1 cellular context compared by ENCODE assay signal in the genomic region with DNA sequence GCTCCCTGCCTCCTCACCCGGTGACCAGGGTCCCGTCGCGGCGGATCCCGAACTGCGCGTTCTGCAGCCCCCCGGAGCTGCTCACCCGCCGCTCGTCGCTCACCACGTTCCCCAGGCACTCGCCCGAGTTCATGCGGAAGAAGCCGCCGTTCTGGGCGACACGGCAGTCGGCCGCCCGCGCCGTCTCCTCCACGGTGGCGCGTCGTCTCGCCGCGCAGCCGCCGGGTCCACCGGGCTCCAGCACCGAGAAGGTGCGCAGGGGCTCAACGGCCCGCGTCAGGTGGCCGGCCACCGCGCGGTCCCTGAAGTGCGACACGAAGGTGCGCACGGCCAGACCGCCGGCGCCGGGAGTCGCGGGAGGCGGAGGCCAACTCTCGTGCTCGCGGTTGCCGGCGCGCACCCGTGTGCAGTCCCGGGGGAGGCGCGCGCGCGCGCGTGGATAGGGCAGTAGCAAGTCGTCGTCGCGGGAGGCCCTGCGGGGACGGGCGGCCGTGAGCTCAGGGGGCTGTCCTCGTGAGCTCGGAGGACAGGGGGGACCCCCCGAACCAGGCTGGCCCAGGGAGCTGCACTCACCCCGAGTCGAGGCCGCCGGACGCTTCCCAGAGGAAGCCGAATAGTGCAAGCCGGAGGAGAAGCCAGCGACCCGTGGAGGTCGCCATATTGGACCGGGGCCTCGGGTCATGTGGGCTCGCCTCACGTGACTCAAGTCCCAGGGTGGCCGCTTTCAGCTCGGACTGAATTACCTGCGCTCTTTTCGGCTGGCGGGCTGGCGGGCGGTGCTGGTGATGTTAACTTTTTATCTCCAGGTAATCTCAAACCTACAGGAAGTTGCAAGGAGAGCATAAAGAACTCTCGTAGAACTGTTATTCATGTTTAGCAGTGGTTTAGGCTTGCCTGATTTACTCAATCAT.
TF ChIP-seq lines count a peak whose summit lies in the region.

NAGPA (minus strand) TSS at position 680 of the 911 bp plus-strand sequence; CDS start at position 659, 21 bp downstream.

TF ChIP-seq in SK-N-SH, 30 proteins besides CTCF, POLR2A, EP300 and RAD21 (continued from another document):
- TF ChIP-seq, protein P1, sequence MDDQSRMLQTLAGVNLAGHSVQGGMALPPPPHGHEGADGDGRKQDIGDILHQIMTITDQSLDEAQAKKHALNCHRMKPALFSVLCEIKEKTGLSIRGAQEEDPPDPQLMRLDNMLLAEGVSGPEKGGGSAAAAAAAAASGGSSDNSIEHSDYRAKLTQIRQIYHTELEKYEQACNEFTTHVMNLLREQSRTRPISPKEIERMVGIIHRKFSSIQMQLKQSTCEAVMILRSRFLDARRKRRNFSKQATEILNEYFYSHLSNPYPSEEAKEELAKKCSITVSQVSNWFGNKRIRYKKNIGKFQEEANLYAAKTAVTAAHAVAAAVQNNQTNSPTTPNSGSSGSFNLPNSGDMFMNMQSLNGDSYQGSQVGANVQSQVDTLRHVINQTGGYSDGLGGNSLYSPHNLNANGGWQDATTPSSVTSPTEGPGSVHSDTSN (IDR thresholded peaks at IDR 0.05) = no peak
- no peak for TF ChIP-seq RFX5 (IDR thresholded peaks at IDR 0.05; ENCODE audit: low read length)
- TF ChIP-seq EZH2phosphoT487 (IDR thresholded peaks at IDR 0.05; ENCODE audit: borderline replicate concordance, low read depth) = no peak
- peak; percentile 83 for TF ChIP-seq MAX (IDR thresholded peaks at IDR 0.05; ENCODE audit: low read depth)
- TF ChIP-seq USF2 (IDR thresholded peaks at IDR 0.05; ENCODE audit: borderline replicate concordance, low read depth, low read length) = peak; percentile 99
- TF ChIP-seq SIN3A (IDR thresholded peaks at IDR 0.05; ENCODE audit: borderline replicate concordance, low read depth, low read length) = peak; percentile 81; the same call in 1 of the 2 replicates
- peak; percentile 74 for TF ChIP-seq MXI1 (IDR thresholded peaks at IDR 0.05; ENCODE audit: low read depth, low read length)
- peak; percentile 65; the same call in 1 of the 2 replicates for TF ChIP-seq POLR2AphosphoS5 (IDR thresholded peaks at IDR 0.05; ENCODE audit: low read depth, low read length)
- no peak for TF ChIP-seq IRF3 (IDR thresholded peaks at IDR 0.05; ENCODE audit: low read depth, low read length)
- TF ChIP-seq, protein P2, sequence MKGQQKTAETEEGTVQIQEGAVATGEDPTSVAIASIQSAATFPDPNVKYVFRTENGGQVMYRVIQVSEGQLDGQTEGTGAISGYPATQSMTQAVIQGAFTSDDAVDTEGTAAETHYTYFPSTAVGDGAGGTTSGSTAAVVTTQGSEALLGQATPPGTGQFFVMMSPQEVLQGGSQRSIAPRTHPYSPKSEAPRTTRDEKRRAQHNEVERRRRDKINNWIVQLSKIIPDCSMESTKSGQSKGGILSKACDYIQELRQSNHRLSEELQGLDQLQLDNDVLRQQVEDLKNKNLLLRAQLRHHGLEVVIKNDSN (IDR thresholded peaks at IDR 0.05; ENCODE audit: borderline replicate concordance, low read depth) = peak; percentile 100
- no peak for TF ChIP-seq MEF2A (IDR thresholded peaks at IDR 0.05; ENCODE audit: borderline replicate concordance, low read depth)
- TF ChIP-seq ZBTB33 (IDR thresholded peaks at IDR 0.05; ENCODE audit: borderline replicate concordance, low read depth) = 0 out of 2 replicates have a peak, but pooled peaks have one; percentile 37
- no peak for TF ChIP-seq GATA2 (CRISPR knock-in tag; IDR thresholded peaks at IDR 0.05)
- TF ChIP-seq JUND (IDR thresholded peaks at IDR 0.05) = no peak
- TF ChIP-seq RXRA (IDR thresholded peaks at IDR 0.05; ENCODE audit: borderline replicate concordance, low read depth) = no peak
- TF ChIP-seq ELF1 (IDR thresholded peaks at IDR 0.05) = 0 out of 2 replicates have a peak, but pooled peaks have one; percentile 23
- no peak for TF ChIP-seq FOXJ3 (CRISPR knock-in tag; IDR thresholded peaks at IDR 0.05)
- TF ChIP-seq TCF12 (IDR thresholded peaks at IDR 0.05) = no peak
- peak; percentile 99 for TF ChIP-seq YY1 (IDR thresholded peaks at IDR 0.05; ENCODE audit: low read depth)
- peak; percentile 66 for TF ChIP-seq RCOR1 (IDR thresholded peaks at IDR 0.05; ENCODE audit: low read length)
- peak; percentile 24; the same call in 1 of the 2 replicates for TF ChIP-seq NFIC (IDR thresholded peaks at IDR 0.05; ENCODE audit: borderline replicate concordance)
- peak; percentile 35 for TF ChIP-seq CHD2 (IDR thresholded peaks at IDR 0.05; ENCODE audit: low read length, partially characterized antibody)
- TF ChIP-seq NRF1 (IDR thresholded peaks at IDR 0.05; ENCODE audit: low read depth, low read length) = no peak
